Comparison of ENCODE assay signal across 8 cellular contexts in genomic region chr2:230643576-230644291, GRCh38.
DNase-seq lines count a peak whose midpoint lies in the region; ATAC-seq, FAIRE-seq and TF ChIP-seq lines count a peak whose summit lies in the region.

No MANE protein-coding gene starts in this region.

- peak overlapping the region; percentile 63 for H3K4me3 Mint-ChIP-seq in activated naive CD8-positive, alpha-beta T cell treated with anti-CD3 and anti-CD28 coated beads, Interleukin-2, amount 10 ng/mL, durations not matched to agents 7 days and 5 days
- no peak overlapping the region for H3K4me3 Mint-ChIP-seq in neural crest cell

- peak overlapping the region; percentile 6 for H3K4me3 ChIP-seq in NB4 (ENCODE audit: low read depth, low read length)

- H3K4me1 Mint-ChIP-seq in activated naive CD8-positive, alpha-beta T cell treated with anti-CD3 and anti-CD28 coated beads, Interleukin-2, amount 10 ng/mL, durations not matched to agents 7 days and 5 days = peaks cover 25% of the 10 kb centered on the region
- no peaks in the 10 kb centered on the region for H3K4me1 Mint-ChIP-seq in neural crest cell

- H3K9me3 Mint-ChIP-seq in activated naive CD8-positive, alpha-beta T cell treated with anti-CD3 and anti-CD28 coated beads, Interleukin-2, amount 10 ng/mL, durations not matched to agents 7 days and 5 days = peaks cover 7% of the 10 kb centered on the region
- no peaks in the 10 kb centered on the region for H3K9me3 Mint-ChIP-seq in neural crest cell

- peak; percentile 78 for ATAC-seq in GM21529 (IDR thresholded peaks at IDR 0.05; ENCODE audit: unreplicated experiment)
- ATAC-seq in activated naive CD8-positive, alpha-beta T cell treated with anti-CD3 and anti-CD28 coated beads, Interleukin-2, amount 10 ng/mL, durations not matched to agents 7 days and 5 days (ENCODE audit: low read depth) = peak; percentile 97

- H3K27ac Mint-ChIP-seq in activated naive CD8-positive, alpha-beta T cell treated with anti-CD3 and anti-CD28 coated beads, Interleukin-2, amount 10 ng/mL, durations not matched to agents 7 days and 5 days = peak overlapping the region; percentile 87
- peak overlapping the region; percentile 71 for H3K27ac Mint-ChIP-seq in neural crest cell (ENCODE audit: unreplicated experiment)

- no peak for TF ChIP-seq POLR2A in NB4 (IDR thresholded peaks at IDR 0.05; ENCODE audit: extremely low read depth, insufficient read length)

- H3K36me3 Mint-ChIP-seq in activated naive CD8-positive, alpha-beta T cell treated with anti-CD3 and anti-CD28 coated beads, Interleukin-2, amount 10 ng/mL, durations not matched to agents 7 days and 5 days = peaks cover 5% of the 10 kb centered on the region
- no peaks in the 10 kb centered on the region for H3K36me3 Mint-ChIP-seq in neural crest cell (ENCODE audit: low read depth)

- DNase-seq in COLO668 (lab: John Stamatoyannopoulos, UW; ENCODE audit: unreplicated experiment) (peak; percentile 12), NB4 (ENCODE audit: low read depth) (peak; percentile 91), neural crest cell (ENCODE audit: low read depth, low spot score) (no peak), HTR-8/SVneo (ENCODE audit: insufficient read length, low spot score) (no peak), cortex of kidney (lab: John Stamatoyannopoulos, UW) (no peak)
- DNase-seq in activated naive CD8-positive, alpha-beta T cell treated with anti-CD3 and anti-CD28 coated beads, Interleukin-2, amount 10 ng/mL, durations not matched to agents 7 days and 5 days = peak; percentile 52
- DNase-seq in effector CD8-positive, alpha-beta T cell (lab: John Stamatoyannopoulos, UW) = no peak

- no peaks in the 10 kb centered on the region for H3K27me3 Mint-ChIP-seq in activated naive CD8-positive, alpha-beta T cell treated with anti-CD3 and anti-CD28 coated beads, Interleukin-2, amount 10 ng/mL, durations not matched to agents 7 days and 5 days
- peaks cover 71% of the 10 kb centered on the region for H3K27me3 Mint-ChIP-seq in neural crest cell (ENCODE audit: low read depth)

- no peak for TF ChIP-seq CTCF in NB4 (IDR thresholded peaks at IDR 0.05; ENCODE audit: low read depth, low read length)
- no peak for TF ChIP-seq CTCF in neural crest cell (conservative IDR thresholded peaks at IDR 0.05)

- FAIRE-seq in HTR-8/SVneo (lab: Jason Lieb, UNC) = no peak

- POLR2A ChIA-PET in activated naive CD8-positive, alpha-beta T cell treated with anti-CD3 and anti-CD28 coated beads, Interleukin-2, amount 10 ng/mL, durations not matched to agents 7 days and 5 days (lab: Charles Lee) = interaction anchor here (0.7 to 5.7 kb wide), 16 partner anchors 9 to 155 kb away, joined by 3 to 96 read pairs (median 4); partner anchors contain the start of gene CAB39

Comparison
In these comparisons a context has a peak if more than half of its experiments do, and no peak if none do; other contexts are left out.
1. DNase-seq: peak in COLO668 (single experiment), NB4 (single experiment) and activated naive CD8-positive, alpha-beta T cell treated with anti-CD3 and anti-CD28 coated beads, Interleukin-2, amount 10 ng/mL, durations not matched to agents 7 days and 5 days (single experiment); none in neural crest cell (single experiment), effector CD8-positive, alpha-beta T cell (single experiment), HTR-8/SVneo (single experiment) and cortex of kidney (single experiment).